21 cellular contexts compared by ENCODE assay signal in the genomic region with DNA sequence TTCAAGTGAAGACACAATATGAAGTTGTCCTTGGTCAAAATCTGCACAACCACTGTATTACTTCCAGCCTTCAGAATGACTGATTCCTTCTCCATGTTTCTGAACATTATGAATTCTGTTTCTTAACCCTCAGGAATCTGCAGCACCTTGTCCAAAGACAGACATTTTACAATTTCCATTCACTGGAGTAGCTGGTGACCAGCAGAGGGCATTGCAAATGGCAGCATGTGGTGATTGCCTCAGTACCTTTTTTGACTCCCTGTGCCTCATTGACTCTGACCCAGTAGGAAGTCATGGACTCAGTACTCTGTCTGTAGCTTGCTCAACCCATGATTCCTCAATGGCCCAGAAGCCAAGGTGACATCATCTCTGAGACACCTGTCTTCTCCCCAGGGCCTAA. TPM values are rescaled to one million over a fixed set of nuclear protein-coding genes. Genes with fewer than 3 reads are reported as not detected.
DNase-seq lines count a peak whose midpoint lies in the region; ATAC-seq, FAIRE-seq and TF ChIP-seq lines count a peak whose summit lies in the region.
"Had no signal": no experiment of that assay in that cellular context is flagged by ENCODE, and none has a peak within 500 bp of the region (broad histone marks: within the 10 kb centered on the region; RNA-seq: fewer than 3 reads in every experiment).

No MANE protein-coding gene starts in this region.

- BruUV-seq in A673 (replicated peaks; lab: Mats Ljungman, UMichigan) (no TSS peak), K562 (replicated peaks; lab: Mats Ljungman, UMichigan) (no TSS peak)

- H3K9me1 ChIP-seq in K562 (ENCODE audit: control insufficient read depth, insufficient read depth, low read length), result no peaks in the 10 kb centered on the region

- H3K27ac ChIP-seq in A673 (ENCODE audit: low read depth, low read length, poor library complexity, severe bottlenecking) (no peak overlapping the region), K562 (ENCODE audit: extremely low read depth, low read depth, low read length) (no peak overlapping the region)
- H3K27ac ChIP-seq: body of pancreas, sigmoid colon had no signal

- POLR2A ChIA-PET in A673 (lab: Charles Lee; ENCODE audit: low non-redundant PET) (no interaction called here), K562 (lab: Yijun Ruan, JAX) (no interaction called here)

- no peak for TF ChIP-seq EP300 in K562 (IDR thresholded peaks at IDR 0.05; ENCODE audit: low read length)

- H3K27me3 ChIP-seq in A673 (replicated peaks; ENCODE audit: insufficient read depth, low read depth, low read length, poor library complexity), result peaks cover 3% of the 10 kb centered on the region
- H3K27me3 ChIP-seq in K562 (ENCODE audit: control insufficient read depth in 2 of 2, insufficient read depth in 2 of 2, low read length in 2 of 2), result no peaks in the 10 kb centered on the region
- H3K27me3 ChIP-seq: body of pancreas, sigmoid colon had no signal

- peak; percentile 29; the same call in 1 of the 2 replicates for TF ChIP-seq CTCF in A673 (conservative IDR thresholded peaks at IDR 0.05; ENCODE audit: low read depth, low read length)
- peak; percentile 31; the same call in 1 of the 2 replicates for TF ChIP-seq CTCF in LNCAP (IDR thresholded peaks at IDR 0.05)
- peak; percentile 24 to 37 (median 32); a peak in 3 of 6 replicates for TF ChIP-seq CTCF in K562 (IDR thresholded peaks at IDR 0.05 in 2 of 3, conservative IDR thresholded peaks at IDR 0.05 in 1 of 3; ENCODE audit: insufficient read depth in 2 of 3, low read depth in 1 of 3, low read length in 3 of 3)

- DNase-seq in A673 (ENCODE audit: low spot score), result no peak
- DNase-seq in K562 (ENCODE audit: extremely low read depth in 1 of 4, low spot score in 3 of 4), result peak in 1 of 4 experiments; percentile 19
- DNase-seq in iPS-NIHi11 (ENCODE audit: low spot score), result peak; percentile 25
- no peak for DNase-seq in stimulated activated CD4-positive, alpha-beta T cell treated with anti-CD3 and anti-CD28 coated beads, Interleukin-2, amount 100 ng/mL, for 24 hours
- no peak for DNase-seq in HuH-7 (ENCODE audit: low spot score)
- DNase-seq: activated CD4-positive, alpha-beta T cell treated with anti-CD3 and anti-CD28 coated beads for 1 hour; activated gamma-delta T cell treated with Interleukin-2 at 50 U/mL for 16 hours; body of pancreas; CD4-positive, alpha-beta memory T cell; HCEC 1CT; midbrain; NCI-H1694 treated with DMSO at 0.1 percent for 48 hours; NCI-H446; occipital lobe; sigmoid colon; stimulated activated CD4-positive, alpha-beta T cell treated with anti-CD3 and anti-CD28 coated beads, Interleukin-4, amount 100 ng/mL, for 1 hour; T-helper 2 cell had no signal

- H3K4me3 ChIP-seq in A673 (ENCODE audit: low read depth, low read length, poor library complexity, severe bottlenecking) (no peak overlapping the region), K562 (no peak overlapping the region)
- H3K4me3 ChIP-seq: body of pancreas had no signal

- TF ChIP-seq RAD21 in K562 (CRISPR knock-in tag; conservative IDR thresholded peaks at IDR 0.05 in 1 of 2, IDR thresholded peaks at IDR 0.05 in 1 of 2), result peak in 1 of 2 experiments; percentile 19; a peak in 2 of 4 replicates

- H3K4me1 ChIP-seq in A673 (ENCODE audit: insufficient read depth, low read length, poor library complexity, severe bottlenecking) (no peaks in the 10 kb centered on the region), K562 (replicated peaks in 1 of 2; ENCODE audit: control insufficient read depth in 2 of 2, insufficient read depth in 2 of 2, low read length in 2 of 2) (peaks cover 0 to 5% of the 10 kb centered on the region in 2 experiments; a peak in 2 of 5 replicates)

- H3K9ac ChIP-seq in K562 (ENCODE audit: insufficient read depth in 1 of 2, low read depth in 2 of 2, low read length in 2 of 2), result no peak overlapping the region

- no peaks in the 10 kb centered on the region for H3K36me3 ChIP-seq in A673 (ENCODE audit: insufficient read depth, low read length, poor library complexity, severe bottlenecking)
- no peaks in the 10 kb centered on the region for H3K36me3 ChIP-seq in K562 (ENCODE audit: control insufficient read depth, insufficient read depth, low read length)
- H3K36me3 ChIP-seq: sigmoid colon had no signal

- ATAC-seq in K562 (peak; percentile 14; the same call in 1 of the 3 replicates), HG02981 (IDR thresholded peaks at IDR 0.05; ENCODE audit: unreplicated experiment) (no peak), HG02938 (IDR thresholded peaks at IDR 0.05; ENCODE audit: unreplicated experiment) (no peak)
- ATAC-seq: Right ventricle myocardium inferior had no signal

- FAIRE-seq in K562 (lab: Jason Lieb, UNC), result peak; percentile 65

- H2AFZ ChIP-seq in K562 (ENCODE audit: low read depth, low read length), result 0 out of 2 replicates have a peak overlapping the region, but pooled peaks have one; percentile 32

- H3K4me2 ChIP-seq in K562 (ENCODE audit: insufficient read depth, low read length), result no peak overlapping the region

- CTCF ChIA-PET in A673 (lab: Charles Lee), result no interaction called here
- CTCF ChIA-PET in K562 (lab: Yijun Ruan, JAX; ENCODE audit: low intra/inter-chr PET ratio), result no interaction called here

- in situ Hi-C loops in K562 (cut with MboI), result no loop called here

- peaks cover 27% of the 10 kb centered on the region for H3K79me2 ChIP-seq in K562 (ENCODE audit: control insufficient read depth, insufficient read depth, low read length)

- no peaks in the 10 kb centered on the region for H4K20me1 ChIP-seq in K562 (replicated peaks; ENCODE audit: control insufficient read depth, insufficient read depth, low read length)

- H3K9me3 ChIP-seq in A673 (ENCODE audit: low read depth, low read length, poor library complexity, severe bottlenecking) (no peaks in the 10 kb centered on the region), K562 (replicated peaks; ENCODE audit: control insufficient read depth, insufficient read depth, low read depth, low read length) (no peaks in the 10 kb centered on the region)
- H3K9me3 ChIP-seq: body of pancreas, sigmoid colon had no signal

- intact Hi-C loops in A673 (cut with micrococcal nuclease; ENCODE audit: unreplicated experiment), result no loop called here
- intact Hi-C loops in K562 (cut with micrococcal nuclease), result no loop called here

- no peak for TF ChIP-seq POLR2A in K562 (conservative IDR thresholded peaks at IDR 0.05)

TF ChIP-seq in K562, 482 proteins besides CTCF, POLR2A, EP300 and RAD21:
- TF ChIP-seq ETV6 (IDR thresholded peaks at IDR 0.05; ENCODE audit: borderline replicate concordance in 1 of 2, low read depth in 2 of 2, low read length in 1 of 2) (no peak), ETV6 (CRISPR knock-in tag; IDR thresholded peaks at IDR 0.05; ENCODE audit: borderline replicate concordance) (no peak), BCOR (IDR thresholded peaks at IDR 0.05) (no peak), HLTF (IDR thresholded peaks at IDR 0.05) (no peak), CSDE1 (IDR thresholded peaks at IDR 0.05) (no peak), PHB (CRISPR knock-in tag; IDR thresholded peaks at IDR 0.05) (no peak), RHOXF2B (CRISPR knock-in tag; conservative IDR thresholded peaks at IDR 0.05) (no peak)
- TF ChIP-seq, protein P1, sequence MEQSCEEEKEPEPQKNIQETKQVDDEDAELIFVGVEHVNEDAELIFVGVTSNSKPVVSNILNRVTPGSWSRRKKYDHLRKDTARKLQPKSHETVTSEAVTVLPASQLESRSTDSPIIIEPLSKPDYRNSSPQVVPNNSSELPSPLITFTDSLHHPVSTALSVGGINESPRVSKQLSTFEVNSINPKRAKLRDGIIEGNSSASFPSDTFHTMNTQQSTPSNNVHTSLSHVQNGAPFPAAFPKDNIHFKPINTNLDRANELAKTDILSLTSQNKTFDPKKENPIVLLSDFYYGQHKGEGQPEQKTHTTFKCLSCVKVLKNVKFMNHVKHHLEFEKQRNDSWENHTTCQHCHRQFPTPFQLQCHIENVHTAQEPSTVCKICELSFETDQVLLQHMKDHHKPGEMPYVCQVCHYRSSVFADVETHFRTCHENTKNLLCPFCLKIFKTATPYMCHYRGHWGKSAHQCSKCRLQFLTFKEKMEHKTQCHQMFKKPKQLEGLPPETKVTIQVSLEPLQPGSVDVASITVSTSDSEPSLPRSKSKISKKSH (CRISPR knock-in tag; IDR thresholded peaks at IDR 0.05), result no peak

RNA-seq across cellular contexts. Expression of a gene that starts 0.9 kb away (rescaled TPM):
- total RNA-seq in A673 (2021) (45.8 and 55.3 TPM in 2 replicates), K562 (2014; rRNA removed) (23.4 and 29.0 TPM in 2 replicates), K562 (2014; rRNA removed; fragmentation: Illumina TruSeq; extraction: Trizol) (46.8 and 51.1 TPM in 2 replicates), K562 (2015; rRNA removed; fragmentation: Illumina TruSeq; extraction: Trizol) (38.0 and 42.4 TPM in 2 replicates), K562 (2021) (42.7 and 44.1 TPM in 2 replicates)
- total RNA-seq in K562 (2011; cell fraction: chromatin; rRNA removed; ENCODE audit: low replicate concordance), result 25.9 and 119 TPM in 2 replicates
- total RNA-seq in K562 (2011; cell fraction: nucleolus; rRNA removed), result 10.8 and 20.7 TPM in 2 replicates
- 29.7 and 40.4 TPM in 2 replicates for total RNA-seq in K562 (2011; cell fraction: nucleoplasm; rRNA removed)
- polyA plus RNA-seq in K562 (2011; rRNA removed) (30.9 and 34.2 TPM in 2 replicates), K562 (2014; fragmentation: Illumina TruSeq; extraction: Trizol) (32.1 and 38.6 TPM in 2 replicates), K562 (2014; fragmentation: Nextera tagmentation; extraction: Ambion mirVana) (10 to 100 TPM; 21.9 to 23.0 TPM), K562 (2014; rRNA removed) (17.5 and 17.7 TPM in 2 replicates)
- 3.9 and 11.1 TPM in 2 replicates for polyA plus RNA-seq in K562 (2011; cell fraction: cytosol; rRNA removed)
- polyA plus RNA-seq in K562 (2011; cell fraction: nucleus; rRNA removed), result 75.1 and 119 TPM in 2 replicates
- polyA plus RNA-seq in K562 (2012), result 29.4 and 36.9 TPM in 2 replicates
- 114 and 126 TPM in 2 replicates for polyA minus RNA-seq in K562 (2011; rRNA and poly(A)+ RNA removed)
- 12.6 and 14.3 TPM in 2 replicates for polyA minus RNA-seq in K562 (2011; cell fraction: cytosol; rRNA and poly(A)+ RNA removed)
- polyA minus RNA-seq in K562 (2011; cell fraction: nucleus; rRNA and poly(A)+ RNA removed), result 37.0 and 81.1 TPM in 2 replicates
